22 cellular contexts compared by ENCODE assay signal in the genomic region with DNA sequence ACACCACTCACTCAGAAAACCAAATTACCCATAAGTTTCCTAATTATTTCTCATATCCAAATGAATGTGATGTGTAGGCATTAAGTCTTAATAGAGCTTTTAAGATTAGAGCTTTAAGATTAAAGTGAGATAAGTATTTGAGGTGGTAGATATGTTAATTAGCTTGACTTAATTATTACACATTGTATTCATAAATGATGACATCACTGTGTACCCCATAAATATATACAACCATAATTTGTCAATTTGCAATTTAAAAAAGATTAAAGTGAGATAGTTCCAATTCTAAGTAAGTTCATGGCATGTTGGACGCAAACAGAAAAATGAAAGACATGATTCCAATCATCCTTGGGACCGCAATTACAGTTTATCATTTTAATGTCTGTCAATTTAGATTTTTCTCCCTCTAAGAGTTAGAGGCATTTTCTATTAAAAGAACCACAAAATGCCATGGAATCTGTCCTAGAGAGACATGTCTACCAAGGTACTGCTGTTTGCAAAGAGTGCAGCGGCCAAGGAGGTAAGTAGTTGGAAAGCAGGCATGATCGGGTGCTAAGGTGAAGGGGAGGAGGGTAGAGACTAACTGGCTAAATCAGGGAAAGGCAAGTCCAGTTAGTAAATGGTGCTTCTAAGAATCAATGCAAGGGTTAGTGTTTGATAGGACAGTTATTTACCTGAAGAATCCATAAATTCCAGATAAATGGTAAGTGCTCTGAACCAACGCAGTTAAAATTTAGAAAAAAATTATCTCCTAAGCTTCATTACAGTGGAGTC.
DNase-seq lines count a peak whose midpoint lies in the region; ATAC-seq, FAIRE-seq and TF ChIP-seq lines count a peak whose summit lies in the region.
"Had no signal": no experiment of that assay in that cellular context is flagged by ENCODE, and none has a peak within 500 bp of the region (broad histone marks: within the 10 kb centered on the region; RNA-seq: fewer than 3 reads in every experiment).

No MANE protein-coding gene starts in this region.

- TF ChIP-seq RAD21 in GM12878 (IDR thresholded peaks at IDR 0.05; ENCODE audit: insufficient read depth, low read depth, low read length) = no peak

- TF ChIP-seq EP300 in GM12878 (IDR thresholded peaks at IDR 0.05; ENCODE audit: borderline replicate concordance in 1 of 2, control insufficient read depth in 1 of 2, low read depth in 2 of 2, low read length in 2 of 2) = no peak

- no peak overlapping the region for H3K27ac Mint-ChIP-seq in MCF 10A (ENCODE audit: low read depth, unreplicated experiment)
- peak overlapping the region; percentile 42 for H3K27ac Mint-ChIP-seq in progenitor cell of endocrine pancreas
- H3K27ac Mint-ChIP-seq: CD8-positive, alpha-beta T cell had no signal

- no peaks in the 10 kb centered on the region for H3K9me3 ChIP-seq in breast epithelium
- H3K9me3 ChIP-seq in GM12878 (replicated peaks; ENCODE audit: control insufficient read depth, insufficient read depth, low read length) = peaks cover 5% of the 10 kb centered on the region; the same call in 2 of the 3 replicates
- H3K9me3 ChIP-seq: A549 had no signal

- in situ Hi-C loops in GM12878 (cut with MboI) = no loop called here

- no peak overlapping the region for H3K9ac ChIP-seq in GM12878 (ENCODE audit: control insufficient read depth, insufficient read depth, low read length)
- H3K9ac ChIP-seq: BLaER1 had no signal

- H3K9me3 Mint-ChIP-seq in MCF 10A (ENCODE audit: unreplicated experiment) (no peaks in the 10 kb centered on the region), progenitor cell of endocrine pancreas (ENCODE audit: low read depth) (peaks cover 20% of the 10 kb centered on the region)

- H3K27ac ChIP-seq in breast epithelium = peak overlapping the region; percentile 46 to 83
- peak overlapping the region; percentile 24 for H3K27ac ChIP-seq in GM12878 (ENCODE audit: control insufficient read depth, insufficient read depth)
- H3K27ac ChIP-seq: A549, BLaER1 had no signal

- POLR2A ChIA-PET in MCF 10A (lab: Yijun Ruan, JAX) = interaction anchor here (0.6 to 0.7 kb wide), 2 partner anchors 8 to 70 kb away, joined by 3 to 5 read pairs; no protein-coding TSS in a partner anchor
- POLR2A ChIA-PET in GM12878 (lab: Charles Lee) = interaction anchor here (0.9 to 2.3 kb wide), 4 partner anchors 19 to 69 kb away, joined by 3 to 7 read pairs (median 4); a partner anchor contains a TSS

- H3K36me3 Mint-ChIP-seq in MCF 10A (ENCODE audit: insufficient read depth, unreplicated experiment) (peaks cover 6% of the 10 kb centered on the region), progenitor cell of endocrine pancreas (ENCODE audit: insufficient read depth) (peaks cover 46% of the 10 kb centered on the region)

- ATAC-seq in GM12878 (no peak; the same call in 1 of the 3 replicates), HG03175 (IDR thresholded peaks at IDR 0.05; ENCODE audit: unreplicated experiment) (no peak)
- ATAC-seq: A549; CD8-positive, alpha-beta T cell; HCT116 had no signal

- no peak for FAIRE-seq in GM12878 (lab: Jason Lieb, UNC)
- FAIRE-seq: A549, GM12891, GM18507 had no signal

- TF ChIP-seq CTCF in breast epithelium (IDR thresholded peaks at IDR 0.05) (no peak), MCF 10A (IDR thresholded peaks at IDR 0.05; ENCODE audit: unreplicated experiment) (no peak), GM12878 (IDR thresholded peaks at IDR 0.05 in 2 of 3, conservative IDR thresholded peaks at IDR 0.05 in 1 of 3; ENCODE audit: control insufficient read depth in 2 of 3, extremely low read depth in 1 of 3, insufficient read depth in 1 of 3, low read depth in 3 of 3, low read length in 3 of 3) (no peak), progenitor cell of endocrine pancreas (IDR thresholded peaks at IDR 0.05; ENCODE audit: unreplicated experiment) (no peak)

- no peak for DNase-seq in breast epithelium (ENCODE audit: low spot score in 2 of 2)
- no peak for DNase-seq in MCF 10A (ENCODE audit: unreplicated experiment)
- DNase-seq in GM12878 (ENCODE audit: low read depth, low spot score) = no peak
- no peak for DNase-seq in progenitor cell of endocrine pancreas (ENCODE audit: low spot score, unreplicated experiment)
- DNase-seq in stimulated activated CD4-positive, alpha-beta T cell treated with anti-CD3 and anti-CD28 coated beads, Interleukin-4, amount 100 ng/mL, for 1 hour = no peak
- no peak for DNase-seq in stimulated activated CD4-positive, alpha-beta T cell treated with anti-CD3 and anti-CD28 coated beads, Interleukin-2, amount 100 ng/mL, for 48 hours
- DNase-seq: Calu3; CD8-positive, alpha-beta T cell; EL; GOT3; NCI-H1436; NCI-H1930; NCI-H226; NCI-H524; NCI-H82; SHP77 treated with DMSO at 0.1 percent for 48 hours had no signal

- H3K27me3 Mint-ChIP-seq in MCF 10A (ENCODE audit: insufficient read depth, unreplicated experiment) (no peaks in the 10 kb centered on the region), progenitor cell of endocrine pancreas (no peaks in the 10 kb centered on the region)

- intact Hi-C loops in breast epithelium (cut with DNase I; ENCODE audit: low total_unique reads) = no loop called here
- intact Hi-C loops in MCF 10A (cut with micrococcal nuclease) = no loop called here
- intact Hi-C loops in GM12878 (cut with micrococcal nuclease; ENCODE audit: unreplicated experiment) = no loop called here

- RAD21 ChIA-PET in GM12878 (lab: Charles Lee; ENCODE audit: unreplicated experiment) = interaction anchor here (0.8 to 4.3 kb wide), 8 partner anchors 9 to 65 kb away, joined by 3 to 33 read pairs (median 6); a partner anchor contains a TSS

- H3K36me3 ChIP-seq in breast epithelium = no peaks in the 10 kb centered on the region
- H3K36me3 ChIP-seq in GM12878 (ENCODE audit: control insufficient read depth in 2 of 2, insufficient read depth in 2 of 2, low read length in 1 of 2) = peaks cover 0 to 5% of the 10 kb centered on the region in 2 experiments; a peak in 3 of 4 replicates

- CTCF ChIA-PET in MCF 10A (lab: Yijun Ruan, JAX) = interaction anchor here (0.6 to 1.0 kb wide), 2 partner anchors 8 to 18 kb away, joined by 4 to 5 read pairs; no protein-coding TSS in a partner anchor
- CTCF ChIA-PET in GM12878 (lab: Yijun Ruan, JAX) = interaction anchor here (0.7 to 1.9 kb wide), 4 partner anchors 11 to 25 kb away, joined by 3 to 7 read pairs (median 4); no protein-coding TSS in a partner anchor

- no peaks in the 10 kb centered on the region for H3K27me3 ChIP-seq in breast epithelium
- H3K27me3 ChIP-seq in GM12878 (replicated peaks in 1 of 2; ENCODE audit: control insufficient read depth in 2 of 2, insufficient read depth in 2 of 2, low read length in 1 of 2) = no peaks in the 10 kb centered on the region
- H3K27me3 ChIP-seq: BLaER1 had no signal

- peaks cover 8% of the 10 kb centered on the region for H3K79me2 ChIP-seq in GM12878 (ENCODE audit: control insufficient read depth, insufficient read depth, low read length)

- TF ChIP-seq POLR2A in breast epithelium (IDR thresholded peaks at IDR 0.05) (no peak), GM12878 (IDR thresholded peaks at IDR 0.05; ENCODE audit: low read depth, low read length) (no peak)

- H3K4me3 ChIP-seq in breast epithelium (no peak overlapping the region), GM12878 (no peak overlapping the region)
- H3K4me3 ChIP-seq: A549, BLaER1 had no signal

- no peaks in the 10 kb centered on the region for H3K4me1 ChIP-seq in breast epithelium
- 0 out of 2 replicates have a peak, but pooled peaks cover 4% of the 10 kb centered on the region for H3K4me1 ChIP-seq in GM12878 (ENCODE audit: control insufficient read depth, insufficient read depth, low read length)
- H3K4me1 ChIP-seq: A549, BLaER1 had no signal

- H3K4me3 Mint-ChIP-seq in MCF 10A (ENCODE audit: unreplicated experiment) (no peak overlapping the region), progenitor cell of endocrine pancreas (ENCODE audit: low read depth) (no peak overlapping the region)
- H3K4me3 Mint-ChIP-seq: CD8-positive, alpha-beta T cell had no signal

- H4K20me1 ChIP-seq in GM12878 (ENCODE audit: control insufficient read depth, insufficient read depth) = no peaks in the 10 kb centered on the region

- BruUV-seq in MCF 10A (replicated peaks; lab: Mats Ljungman, UMichigan) (no TSS peak), GM12878 (replicated peaks; lab: Mats Ljungman, UMichigan) (TSS peak; percentile 36)

- no peak overlapping the region for H3K4me2 ChIP-seq in GM12878 (ENCODE audit: control insufficient read depth, insufficient read depth)
- H3K4me2 ChIP-seq: A549, BLaER1 had no signal

- 90% methylated on average over 5 of the region's 5 CpGs for WGBS in GM12878 (ENCODE audit: insufficient coverage, insufficient replicate concordance, low lambda C conversion rate, missing lambda C conversion rate)

- SMC1A ChIA-PET in GM12878 (lab: Charles Lee; ENCODE audit: uncharacterized antibody, unreplicated experiment) = interaction anchor here (0.8 to 3.9 kb wide), 12 partner anchors 8 to 89 kb away, joined by 3 to 12 read pairs (median 4); no protein-coding TSS in a partner anchor

- H3K4me1 Mint-ChIP-seq in MCF 10A (ENCODE audit: insufficient read depth, unreplicated experiment) (peaks cover 5% of the 10 kb centered on the region), progenitor cell of endocrine pancreas (ENCODE audit: low read depth) (peaks cover 5% of the 10 kb centered on the region)

- H2AFZ ChIP-seq in GM12878 (ENCODE audit: control insufficient read depth, low read depth, low read length) = no peak overlapping the region

TF ChIP-seq in GM12878, 131 proteins besides CTCF, POLR2A, EP300 and RAD21:
- TF ChIP-seq, protein P1, sequence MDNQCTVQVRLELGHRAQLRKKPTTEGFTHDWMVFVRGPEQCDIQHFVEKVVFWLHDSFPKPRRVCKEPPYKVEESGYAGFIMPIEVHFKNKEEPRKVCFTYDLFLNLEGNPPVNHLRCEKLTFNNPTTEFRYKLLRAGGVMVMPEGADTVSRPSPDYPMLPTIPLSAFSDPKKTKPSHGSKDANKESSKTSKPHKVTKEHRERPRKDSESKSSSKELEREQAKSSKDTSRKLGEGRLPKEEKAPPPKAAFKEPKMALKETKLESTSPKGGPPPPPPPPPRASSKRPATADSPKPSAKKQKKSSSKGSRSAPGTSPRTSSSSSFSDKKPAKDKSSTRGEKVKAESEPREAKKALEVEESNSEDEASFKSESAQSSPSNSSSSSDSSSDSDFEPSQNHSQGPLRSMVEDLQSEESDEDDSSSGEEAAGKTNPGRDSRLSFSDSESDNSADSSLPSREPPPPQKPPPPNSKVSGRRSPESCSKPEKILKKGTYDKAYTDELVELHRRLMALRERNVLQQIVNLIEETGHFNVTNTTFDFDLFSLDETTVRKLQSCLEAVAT (IDR thresholded peaks at IDR 0.05) = peak; percentile 55
- TF ChIP-seq TCF3 (IDR thresholded peaks at IDR 0.05; ENCODE audit: borderline replicate concordance, insufficient read depth, low read depth, low read length) = no peak
- TF ChIP-seq SP1 (IDR thresholded peaks at IDR 0.05; ENCODE audit: low read depth, low read length) = no peak
- TF ChIP-seq SMARCA5 (IDR thresholded peaks at IDR 0.05) = 0 out of 2 replicates have a peak, but pooled peaks have one; percentile 55
- peak; percentile 83 for TF ChIP-seq ATF7 (IDR thresholded peaks at IDR 0.05; ENCODE audit: low read depth)
